22 cellular contexts compared by ENCODE assay signal in genomic region chr17:47678196-47678595, GRCh38. TPM values are rescaled to one million over a fixed set of nuclear protein-coding genes. Genes with fewer than 3 reads are reported as not detected.
DNase-seq lines count a peak whose midpoint lies in the region; ATAC-seq and TF ChIP-seq lines count a peak whose summit lies in the region.
"Had no signal": no experiment of that assay in that cellular context is flagged by ENCODE, and none has a peak within 500 bp of the region (broad histone marks: within the 10 kb centered on the region; RNA-seq: fewer than 3 reads in every experiment).

No MANE protein-coding gene starts in this region.

- H3K36me3 ChIP-seq in cardiac muscle cell (peaks cover 66% of the 10 kb centered on the region), right atrium auricular region (peaks cover 96% of the 10 kb centered on the region), WERI-Rb-1 (peaks cover 96% of the 10 kb centered on the region), sigmoid colon (peaks cover 61 to 98% (median 88%) of the 10 kb centered on the region in 4 donors)

- TF ChIP-seq EP300 in sigmoid colon (IDR thresholded peaks at IDR 0.05), result no peak

- H3K27ac ChIP-seq in cardiac muscle cell, result peak overlapping the region; percentile 90
- H3K27ac ChIP-seq in right atrium auricular region, result no peak overlapping the region
- H3K27ac ChIP-seq in WERI-Rb-1, result peak overlapping the region; percentile 42
- no peak overlapping the region for H3K27ac ChIP-seq in sigmoid colon
- H3K27ac ChIP-seq: 22Rv1, KMS-11, PC-9, RWPE1 had no signal

- H3K9me3 ChIP-seq in cardiac muscle cell (ENCODE audit: low read depth), result no peaks in the 10 kb centered on the region
- no peaks in the 10 kb centered on the region for H3K9me3 ChIP-seq in right atrium auricular region
- H3K9me3 ChIP-seq in WERI-Rb-1 (ENCODE audit: severe bottlenecking), result no peaks in the 10 kb centered on the region
- no peaks in the 10 kb centered on the region for H3K9me3 ChIP-seq in sigmoid colon
- H3K9me3 ChIP-seq: Caco-2 had no signal

- H3K27me3 ChIP-seq in cardiac muscle cell, result no peaks in the 10 kb centered on the region
- no peaks in the 10 kb centered on the region for H3K27me3 ChIP-seq in right atrium auricular region
- H3K27me3 ChIP-seq in WERI-Rb-1 (ENCODE audit: insufficient read depth, low read depth, severe bottlenecking), result no peaks in the 10 kb centered on the region
- no peaks in the 10 kb centered on the region for H3K27me3 ChIP-seq in sigmoid colon

- TF ChIP-seq POLR2A in sigmoid colon (IDR thresholded peaks at IDR 0.05), result no peak

- TF ChIP-seq CTCF in cardiac muscle cell (IDR thresholded peaks at IDR 0.05; ENCODE audit: low read depth, low read length) (no peak), right atrium auricular region (IDR thresholded peaks at IDR 0.05) (no peak), WERI-Rb-1 (IDR thresholded peaks at IDR 0.05; ENCODE audit: low read depth, low read length) (no peak), sigmoid colon (IDR thresholded peaks at IDR 0.05) (no peak)

- H3K4me1 ChIP-seq in cardiac muscle cell (ENCODE audit: low read depth) (peaks cover 39% of the 10 kb centered on the region), right atrium auricular region (peaks cover 0 to 12% of the 10 kb centered on the region in 2 donors), sigmoid colon (no peaks in the 10 kb centered on the region)
- H3K4me1 ChIP-seq: Caco-2 had no signal

- ATAC-seq in GM18502 (IDR thresholded peaks at IDR 0.05; ENCODE audit: poor library complexity, unreplicated experiment), result no peak
- no peak for ATAC-seq in HG02840 (IDR thresholded peaks at IDR 0.05; ENCODE audit: low FRiP score, unreplicated experiment)

- peak; percentile 46 for DNase-seq in NCI-H82 (lab: John Stamatoyannopoulos, UW)
- no peak for DNase-seq in NCI-H82 treated with DMSO at 0.1 percent for 48 hours (lab: John Stamatoyannopoulos, UW; ENCODE audit: unreplicated experiment)
- no peak for DNase-seq in cardiac muscle cell (ENCODE audit: low read depth in 1 of 2, low spot score in 1 of 2)
- no peak for DNase-seq in right atrium auricular region (ENCODE audit: low spot score)
- DNase-seq in WERI-Rb-1, result peak; percentile 73
- no peak for DNase-seq in sigmoid colon
- DNase-seq: AML-193, Caco-2, GF-D8, GOT3, NCI-H1417, NCI-H187, NCI-H2107, NCI-H510A, PC-9, SIG-M5 had no signal

- WGBS in sigmoid colon, 2 donors, result 83 to 90% methylated on average over 7 of the region's 7 CpGs

- intact Hi-C loops in sigmoid colon (cut with DNase I), result no loop called here

- H3K4me3 ChIP-seq in cardiac muscle cell (no peak overlapping the region), right atrium auricular region (no peak overlapping the region), WERI-Rb-1 (ENCODE audit: low read depth, low read length) (no peak overlapping the region), sigmoid colon (no peak overlapping the region)
- H3K4me3 ChIP-seq: PC-9 had no signal

RNA-seq across cellular contexts. Expression of gene TBKBP1, which starts 15.8 kb away (rescaled TPM):
- total RNA-seq in cardiac muscle cell (112 and 143 TPM in 2 replicates), right atrium auricular region (10 to 100 TPM; 10.9 to 13.7 TPM), sigmoid colon (10 to 100 TPM in 2 of 4 donors, 1 to 10 TPM in 2; 7.8 to 25.5 (median 11.2) TPM)
- polyA plus RNA-seq in cardiac muscle cell (22.6 and 30.2 TPM in 2 replicates), sigmoid colon (1 to 10 TPM; 3.5 to 4.6 (median 4.2) TPM)

RNA-seq across cellular contexts. Expression of gene KPNB1, which starts 28.5 kb away (rescaled TPM):
- total RNA-seq in cardiac muscle cell, result 218 and 318 TPM in 2 replicates
- polyA plus RNA-seq in cardiac muscle cell, result 97.9 and 125 TPM in 2 replicates
- total RNA-seq in right atrium auricular region, result 100 to 1,000 TPM in 1 of 2 donors, 10 to 100 TPM in 1; 91.4 to 102 TPM
- 100 to 1,000 TPM; 185 to 268 (median 214) TPM for total RNA-seq in sigmoid colon
- 100 to 1,000 TPM in 1 of 3 donors, 10 to 100 TPM in 2; 23.4 to 103 (median 39.1) TPM for polyA plus RNA-seq in sigmoid colon

RNA-seq across cellular contexts. Expression of gene TBX21, which starts 54.8 kb away (rescaled TPM):
- total RNA-seq in cardiac muscle cell (1.0 and 2.9 TPM in 2 replicates), right atrium auricular region (under 1 TPM in 1 of 2 donors, not detected in 1; 0.39 TPM), sigmoid colon (under 1 TPM in 2 of 4 donors, not detected in 2; 0.36 to 0.41 TPM)
- polyA plus RNA-seq in cardiac muscle cell (0.12 and 1.5 TPM in 2 replicates), sigmoid colon (1 to 10 TPM in 1 of 3 donors, under 1 TPM in 2; under 0.01 to 1.2 (median 0.23) TPM)
- total RNA-seq: Caco-2, HT-29, PC-9 had no signal

Comparison
In these comparisons a context has a peak if more than half of its experiments do, and no peak if none do; other contexts are left out.
1. DNase-seq: peak in NCI-H82 (single experiment) and WERI-Rb-1 (single experiment); none in NCI-H82 treated with DMSO at 0.1 percent for 48 hours (single experiment), cardiac muscle cell (0 of 2), right atrium auricular region (single experiment) and sigmoid colon (single experiment).
2. H3K27ac ChIP-seq: peak in cardiac muscle cell (single experiment) and WERI-Rb-1 (single experiment); none in right atrium auricular region (0 of 2) and sigmoid colon (0 of 4).